Comparison of ENCODE assay signal across 12 cellular contexts in genomic region chr22:30038219-30038618, GRCh38. TPM values are rescaled to one million over a fixed set of nuclear protein-coding genes. Genes with fewer than 3 reads are reported as not detected.
DNase-seq lines count a peak whose midpoint lies in the region; ATAC-seq and TF ChIP-seq lines count a peak whose summit lies in the region.
"Had no signal": no experiment of that assay in that cellular context is flagged by ENCODE, and none has a peak within 500 bp of the region (broad histone marks: within the 10 kb centered on the region; RNA-seq: fewer than 3 reads in every experiment).

No MANE protein-coding gene starts in this region.

- intact Hi-C loops in body of pancreas (cut with DNase I) = no loop called here
- intact Hi-C loops in sciatic nerve (cut with DNase I) = no loop called here

- no peak overlapping the region for H2AFZ ChIP-seq in SK-N-SH (ENCODE audit: low read depth)

- no peaks in the 10 kb centered on the region for H3K79me2 ChIP-seq in SK-N-SH (ENCODE audit: insufficient read depth)

- H3K27ac Mint-ChIP-seq in HFFc6 = peak overlapping the region; percentile 52
- H3K27ac Mint-ChIP-seq: activated CD4-positive, alpha-beta memory T cell treated with anti-CD3 and anti-CD28 coated beads, Interleukin-2, amount 10 ng/mL, durations not matched to agents 7 days and 5 days; memory B cell had no signal

- CTCF ChIA-PET in SK-N-SH (lab: Yijun Ruan, JAX) = interaction anchor here (1.4 kb wide), 1 partner anchor 402 kb away, joined by 6 read pairs; no protein-coding TSS in a partner anchor

- POLR2A ChIA-PET in SK-N-SH (lab: Yijun Ruan, JAX) = interaction anchor here (0.6 kb wide), 1 partner anchor 10 kb away, joined by 3 read pairs; no protein-coding TSS in a partner anchor

- no peak overlapping the region for H3K9ac ChIP-seq in SK-N-SH

- H4K20me1 ChIP-seq in SK-N-SH (ENCODE audit: insufficient read depth) = no peaks in the 10 kb centered on the region

- no peak for TF ChIP-seq EP300 in SK-N-SH (IDR thresholded peaks at IDR 0.05; ENCODE audit: borderline replicate concordance in 1 of 2, low read depth in 1 of 2, low read length in 1 of 2)

- DNase-seq in HFFc6 (peak; percentile 37), body of pancreas (peak; percentile 50 to 72 (median 60)), glomerular visceral epithelial cell (ENCODE audit: extremely low spot score) (peak; percentile 54), sciatic nerve (ENCODE audit: low spot score) (peak; percentile 59), KBM-7 (no peak), activated gamma-delta T cell (lab: John Stamatoyannopoulos, UW) (no peak), SK-N-SH (no peak)
- DNase-seq: activated CD4-positive, alpha-beta memory T cell treated with anti-CD3 and anti-CD28 coated beads, Interleukin-2, amount 10 ng/mL, durations not matched to agents 7 days and 5 days; upper lobe of right lung had no signal

- TF ChIP-seq RAD21 in SK-N-SH (IDR thresholded peaks at IDR 0.05; ENCODE audit: low read length) = no peak

- H3K27me3 Mint-ChIP-seq in HFFc6 (ENCODE audit: insufficient read depth) = peaks cover 2% of the 10 kb centered on the region

- ATAC-seq in body of pancreas (peak; percentile 75), sciatic nerve (peak; percentile 42), GM18873 (IDR thresholded peaks at IDR 0.05; ENCODE audit: low FRiP score, unreplicated experiment) (no peak)
- ATAC-seq: upper lobe of right lung had no signal

- no peaks in the 10 kb centered on the region for H3K27me3 ChIP-seq in body of pancreas
- H3K27me3 ChIP-seq in SK-N-SH (ENCODE audit: insufficient read depth) = no peaks in the 10 kb centered on the region
- H3K27me3 ChIP-seq: upper lobe of right lung had no signal

- peak overlapping the region; percentile 11 to 43 (median 30) for H3K27ac ChIP-seq in body of pancreas
- no peak overlapping the region for H3K27ac ChIP-seq in SK-N-SH (ENCODE audit: low read depth in 2 of 2, low read length in 1 of 2)
- H3K27ac ChIP-seq: upper lobe of right lung had no signal

- no peaks in the 10 kb centered on the region for H3K9me3 Mint-ChIP-seq in HFFc6
- H3K9me3 Mint-ChIP-seq: activated CD4-positive, alpha-beta memory T cell treated with anti-CD3 and anti-CD28 coated beads, Interleukin-2, amount 10 ng/mL, durations not matched to agents 7 days and 5 days; memory B cell had no signal

- 31 to 35% methylated on average over 3 of the region's 3 CpGs for WGBS in body of pancreas, 2 donors
- WGBS in SK-N-SH (ENCODE audit: low lambda C conversion rate) = 94% methylated on average over 3 of the region's 3 CpGs

- no peak overlapping the region for H3K4me3 ChIP-seq in body of pancreas
- no peak overlapping the region for H3K4me3 ChIP-seq in SK-N-SH (ENCODE audit: low read depth in 2 of 2, low read length in 1 of 2)
- H3K4me3 ChIP-seq: upper lobe of right lung had no signal

- H3K9me2 ChIP-seq in SK-N-SH = no peaks in the 10 kb centered on the region

- H3K36me3 ChIP-seq in body of pancreas (replicated peaks in 1 of 2; ENCODE audit: insufficient read depth in 1 of 2, low read depth in 2 of 2) (no peaks in the 10 kb centered on the region), SK-N-SH (replicated peaks in 1 of 2; ENCODE audit: control insufficient read depth in 1 of 2, insufficient read depth in 2 of 2, low read length in 1 of 2) (no peaks in the 10 kb centered on the region)
- H3K36me3 ChIP-seq: upper lobe of right lung had no signal

- peaks cover 6% of the 10 kb centered on the region for H3F3A ChIP-seq in SK-N-SH (replicated peaks; ENCODE audit: insufficient read depth)

- no peaks in the 10 kb centered on the region for H3K36me3 Mint-ChIP-seq in HFFc6 (ENCODE audit: low read depth)
- H3K36me3 Mint-ChIP-seq: memory B cell had no signal

- H3K9me3 ChIP-seq in body of pancreas (no peaks in the 10 kb centered on the region), SK-N-SH (no peaks in the 10 kb centered on the region)
- H3K9me3 ChIP-seq: upper lobe of right lung had no signal

- in situ Hi-C loops in KBM-7 (cut with MboI; ENCODE audit: low pct_unique_long_range_greater_than_20kb, low sequenced_read_pairs) = no loop called here

- TF ChIP-seq POLR2A in body of pancreas (IDR thresholded peaks at IDR 0.05) = no peak

- no peak overlapping the region; the same call in 1 of the 2 replicates for H3K4me3 Mint-ChIP-seq in HFFc6
- H3K4me3 Mint-ChIP-seq: activated CD4-positive, alpha-beta memory T cell treated with anti-CD3 and anti-CD28 coated beads, Interleukin-2, amount 10 ng/mL, durations not matched to agents 7 days and 5 days; memory B cell had no signal

- peaks cover 41% of the 10 kb centered on the region for H3K4me1 Mint-ChIP-seq in HFFc6 (ENCODE audit: low read depth)
- H3K4me1 Mint-ChIP-seq: activated CD4-positive, alpha-beta memory T cell treated with anti-CD3 and anti-CD28 coated beads, Interleukin-2, amount 10 ng/mL, durations not matched to agents 7 days and 5 days; memory B cell had no signal

- H3K4me2 ChIP-seq in SK-N-SH = no peak overlapping the region

- peaks cover 15% of the 10 kb centered on the region for H3K4me1 ChIP-seq in body of pancreas
- H3K4me1 ChIP-seq in SK-N-SH (ENCODE audit: control insufficient read depth in 1 of 2, insufficient read depth in 2 of 2, low read depth in 1 of 2, low read length in 1 of 2) = peaks cover 0 to 12% of the 10 kb centered on the region in 2 experiments; a peak in 2 of 4 replicates
- H3K4me1 ChIP-seq: upper lobe of right lung had no signal

- TF ChIP-seq CTCF in HFFc6 (IDR thresholded peaks at IDR 0.05) = no peak
- no peak for TF ChIP-seq CTCF in body of pancreas (IDR thresholded peaks at IDR 0.05)
- TF ChIP-seq CTCF in SK-N-SH (IDR thresholded peaks at IDR 0.05) = no peak

TF ChIP-seq in SK-N-SH, 30 proteins besides CTCF, POLR2A, EP300 and RAD21:
- TF ChIP-seq NRF1 (IDR thresholded peaks at IDR 0.05; ENCODE audit: low read depth, low read length) (no peak), NFIC (IDR thresholded peaks at IDR 0.05; ENCODE audit: borderline replicate concordance) (no peak), IRF3 (IDR thresholded peaks at IDR 0.05; ENCODE audit: low read depth, low read length) (no peak), EZH2phosphoT487 (IDR thresholded peaks at IDR 0.05; ENCODE audit: borderline replicate concordance, low read depth) (no peak)

RNA-seq across cellular contexts. Expression of gene HORMAD2, which starts 42.0 kb away (rescaled TPM):
- total RNA-seq in HFFc6 (2021; fragmentation: NEBNext Ultra II Directional; extraction: Animal tissue kit (Norgen Biotek cat#: 25700)) = not detected
- total RNA-seq in body of pancreas (not detected), sciatic nerve (not detected)
- not detected in 2 replicates for polyA plus RNA-seq in SK-N-SH (2012; rRNA removed)
- polyA plus RNA-seq in SK-N-SH (2012; cell fraction: cytosol; rRNA removed) = not detected in 2 replicates
- not detected in 2 replicates for polyA plus RNA-seq in SK-N-SH (2012; cell fraction: nucleus; rRNA removed)
- total RNA-seq: NCI-H460, upper lobe of right lung had no signal

Comparison
In these comparisons a context has a peak if more than half of its experiments do, and no peak if none do; other contexts are left out.
1. DNase-seq: peak in HFFc6 (single experiment), body of pancreas (4 of 4), glomerular visceral epithelial cell (single experiment) and sciatic nerve (single experiment); none in KBM-7 (single experiment), activated gamma-delta T cell (single experiment) and SK-N-SH (single experiment).
2. H3K27ac ChIP-seq: peak in body of pancreas (4 of 4); none in SK-N-SH (0 of 2).